ENCODE assay signal across 10 cellular contexts in the genomic region with DNA sequence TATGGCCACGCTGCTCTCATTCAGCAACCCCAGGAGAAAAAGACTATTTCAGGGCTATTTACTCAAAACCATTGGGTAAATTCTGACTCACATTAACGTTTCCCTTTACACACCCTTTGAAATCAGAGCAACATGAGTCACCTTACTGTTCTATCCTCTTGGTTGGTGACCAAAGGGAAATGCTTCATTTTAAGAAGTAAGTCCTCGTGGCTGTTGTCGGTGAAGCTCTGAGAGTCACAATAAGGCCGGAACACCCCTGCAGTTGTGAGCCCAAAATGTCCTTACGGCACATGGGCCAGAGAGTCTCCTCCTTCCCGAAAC. TPM values are rescaled to one million over a fixed set of nuclear protein-coding genes. Genes with fewer than 3 reads are reported as not detected.
DNase-seq lines count a peak whose midpoint lies in the region; ATAC-seq and TF ChIP-seq lines count a peak whose summit lies in the region.
"Had no signal": no experiment of that assay in that cellular context is flagged by ENCODE, and none has a peak within 500 bp of the region (broad histone marks: within the 10 kb centered on the region; RNA-seq: fewer than 3 reads in every experiment).

No MANE protein-coding gene starts in this region.

- H2BK12ac ChIP-seq in neuronal stem cell (ENCODE audit: low read length): no peak overlapping the region

- H2AFZ ChIP-seq in neuronal stem cell (ENCODE audit: low read length): peak overlapping the region; percentile 68

- H3K4me3 ChIP-seq in Caco-2 (ENCODE audit: low read depth, low read length) (no peak overlapping the region), neuronal stem cell (ENCODE audit: low read length in 2 of 2) (no peak overlapping the region)
- H3K4me3 ChIP-seq: right lobe of liver had no signal

- no peak overlapping the region for H4K91ac ChIP-seq in neuronal stem cell (ENCODE audit: low read depth, low read length, poor library complexity)

- no peak overlapping the region for H3K14ac ChIP-seq in neuronal stem cell (ENCODE audit: low read length)

- H3K27ac ChIP-seq in epithelial cell of prostate: peak overlapping the region; percentile 57
- no peak overlapping the region for H3K27ac ChIP-seq in neuronal stem cell (replicated peaks; ENCODE audit: low read length)
- H3K27ac ChIP-seq: right lobe of liver had no signal

- no peak overlapping the region for H3K4me2 ChIP-seq in neuronal stem cell (ENCODE audit: insufficient read depth, low read length, poor library complexity, severe bottlenecking)

- no peak overlapping the region for H3K23ac ChIP-seq in neuronal stem cell (ENCODE audit: low read depth, low read length, poor library complexity)

- peak overlapping the region; percentile 50 for H3K18ac ChIP-seq in neuronal stem cell (ENCODE audit: low read length)

- no peak overlapping the region for H3K9ac ChIP-seq in neuronal stem cell (ENCODE audit: low read depth, low read length, poor library complexity)

- no peaks in the 10 kb centered on the region for H3K9me3 ChIP-seq in Caco-2
- H3K9me3 ChIP-seq in neuronal stem cell (replicated peaks in 1 of 2; ENCODE audit: control insufficient read depth in 2 of 2, insufficient read depth in 1 of 2, low read depth in 1 of 2, low read length in 2 of 2): peaks cover 2 to 3% of the 10 kb centered on the region in 2 donors
- H3K9me3 ChIP-seq: right lobe of liver had no signal

- H3K9me3 Mint-ChIP-seq in Caco-2 (ENCODE audit: unreplicated experiment): peaks cover 15% of the 10 kb centered on the region

- H2BK5ac ChIP-seq in neuronal stem cell (ENCODE audit: low read length): no peak overlapping the region

- DNase-seq in Caco-2 (no peak), NCI-H69 (lab: John Stamatoyannopoulos, UW) (peak; percentile 14), epithelial cell of prostate (ENCODE audit: low read depth, low spot score) (peak; percentile 77), neuronal stem cell (ENCODE audit: low spot score) (no peak), NCI-H1105 treated with DMSO at 0.1 percent for 48 hours (lab: John Stamatoyannopoulos, UW) (no peak), DMS153 (lab: John Stamatoyannopoulos, UW) (no peak), DMS 273 treated with DMSO at 0.1 percent for 48 hours (lab: John Stamatoyannopoulos, UW) (no peak)
- DNase-seq: GF-D8, right lobe of liver had no signal

- H3K4me3 Mint-ChIP-seq in Caco-2 (ENCODE audit: unreplicated experiment): no peak overlapping the region

- no peak overlapping the region for H3K4ac ChIP-seq in neuronal stem cell (ENCODE audit: low read length)

- H3K79me1 ChIP-seq in neuronal stem cell (ENCODE audit: low read depth, low read length): no peaks in the 10 kb centered on the region

- H3K4me1 ChIP-seq in Caco-2 (peaks cover 15% of the 10 kb centered on the region), neuronal stem cell (ENCODE audit: control insufficient read depth in 2 of 2, insufficient read depth in 1 of 2, low read depth in 1 of 2, low read length in 2 of 2) (peaks cover 7 to 16% of the 10 kb centered on the region in 2 donors)

- H3K27me3 ChIP-seq in Caco-2 (replicated peaks; ENCODE audit: control insufficient read depth, insufficient read depth, low read length) (no peaks in the 10 kb centered on the region), neuronal stem cell (ENCODE audit: control insufficient read depth in 3 of 3, insufficient read depth in 3 of 3, low read depth in 1 of 3, low read length in 3 of 3) (no peaks in the 10 kb centered on the region)
- H3K27me3 ChIP-seq: right lobe of liver had no signal

- no peak overlapping the region for H4K8ac ChIP-seq in neuronal stem cell (ENCODE audit: low read depth, low read length)

- intact Hi-C loops in Caco-2 (cut with micrococcal nuclease; ENCODE audit: unreplicated experiment): no loop called here

- WGBS in neuronal stem cell (ENCODE audit: extremely low coverage in 2 of 2, insufficient read length in 2 of 2, insufficient replicate concordance in 1 of 2), 2 donors: no CpG with 5 or more reads among the region's 7 CpGs

- ATAC-seq in GM21423 (IDR thresholded peaks at IDR 0.05; ENCODE audit: unreplicated experiment): no peak

- CTCF ChIA-PET in Caco-2 (lab: Charles Lee): no interaction called here

- H3K36me3 Mint-ChIP-seq in Caco-2 (ENCODE audit: insufficient read depth, unreplicated experiment): peaks cover 3% of the 10 kb centered on the region

- no peak overlapping the region for H2AK5ac ChIP-seq in neuronal stem cell (ENCODE audit: low read depth, low read length)

- no peak overlapping the region for H2BK15ac ChIP-seq in neuronal stem cell (ENCODE audit: low read length)

- BruUV-seq in Caco-2 (replicated peaks; lab: Mats Ljungman, UMichigan): no TSS peak

- no peak overlapping the region for H2BK120ac ChIP-seq in neuronal stem cell (ENCODE audit: low read depth, low read length)

- H3K36me3 ChIP-seq in Caco-2 (ENCODE audit: control insufficient read depth, insufficient read depth, low read length): no peaks in the 10 kb centered on the region
- no peaks in the 10 kb centered on the region for H3K36me3 ChIP-seq in neuronal stem cell (replicated peaks in 1 of 2; ENCODE audit: control insufficient read depth in 2 of 2, insufficient read depth in 2 of 2, low read length in 2 of 2)
- H3K36me3 ChIP-seq: right lobe of liver had no signal

- TF ChIP-seq CTCF in Caco-2 (IDR thresholded peaks at IDR 0.05; ENCODE audit: insufficient read depth in 1 of 2, low read depth in 1 of 2, low read length in 1 of 2, severe bottlenecking in 1 of 2, unreplicated experiment in 1 of 2): no peak

- no peaks in the 10 kb centered on the region for H3K27me3 Mint-ChIP-seq in Caco-2 (ENCODE audit: insufficient read depth, unreplicated experiment)

- H3K4me1 Mint-ChIP-seq in Caco-2 (ENCODE audit: low read depth, unreplicated experiment): peaks cover 28% of the 10 kb centered on the region

- POLR2A ChIA-PET in Caco-2 (lab: Charles Lee): no interaction called here

- H3K27ac Mint-ChIP-seq in Caco-2 (ENCODE audit: unreplicated experiment): peak overlapping the region; percentile 50

RNA-seq across cellular contexts. Expression of gene SPRY1, which starts 56.3 kb away (rescaled TPM):
- 23.2 and 23.4 TPM in 2 replicates for total RNA-seq in Caco-2 (2022)
- polyA plus RNA-seq in neuronal stem cell (2013, experiment 1 of 2): 92.4 TPM
- 97.0 TPM for polyA plus RNA-seq in neuronal stem cell (2013, experiment 2 of 2)

Comparison
In these comparisons a context has a peak if more than half of its experiments do, and no peak if none do; other contexts are left out.
1. DNase-seq: peak in NCI-H69 (single experiment) and epithelial cell of prostate (single experiment); none in Caco-2 (0 of 2), neuronal stem cell (single experiment), NCI-H1105 treated with DMSO at 0.1 percent for 48 hours (single experiment), DMS153 (single experiment) and DMS 273 treated with DMSO at 0.1 percent for 48 hours (single experiment).